Comparison of ENCODE assay signal across 9 cellular contexts in genomic region chr15:89673162-89673506, GRCh38. TPM values are rescaled to one million over a fixed set of nuclear protein-coding genes. Genes with fewer than 3 reads are reported as not detected.
A peak's percentile ranks its signal among the peaks of the same experiment; 100 is the strongest.
DNase-seq lines count a peak whose midpoint lies in the region; ATAC-seq and TF ChIP-seq lines count a peak whose summit lies in the region.
"Had no signal": no experiment of that assay in that cellular context is flagged by ENCODE, and none has a peak within 500 bp of the region (broad histone marks: within the 10 kb centered on the region; RNA-seq: fewer than 3 reads in every experiment).

No MANE protein-coding gene starts in this region.

- no peaks in the 10 kb centered on the region for H3K36me3 Mint-ChIP-seq in nephron progenitor cell (ENCODE audit: low read depth)

- DNase-seq in NCI-H1092 treated with DMSO at 0.1 percent for 48 hours (lab: John Stamatoyannopoulos, UW) (peak; percentile 31), NCI-H1092 (lab: John Stamatoyannopoulos, UW) (no peak), HuH-7 (ENCODE audit: low spot score) (peak; percentile 89), astrocyte of the hippocampus (ENCODE audit: low read depth, low spot score) (peak; percentile 23), nephron progenitor cell (peak; percentile 71), NCI-H2029 treated with DMSO at 0.1 percent for 48 hours (lab: John Stamatoyannopoulos, UW) (no peak), left lobe of liver (ENCODE audit: low spot score) (no peak)
- DNase-seq in central memory CD4-positive, alpha-beta T cell, result no peak
- DNase-seq: immature natural killer cell had no signal

- H3K27ac Mint-ChIP-seq in nephron progenitor cell, result no peak overlapping the region
- H3K27ac Mint-ChIP-seq: immature natural killer cell had no signal

- H3K4me3 Mint-ChIP-seq in nephron progenitor cell, result no peak overlapping the region
- H3K4me3 Mint-ChIP-seq: immature natural killer cell had no signal

- peaks cover 29% of the 10 kb centered on the region for H3K27me3 Mint-ChIP-seq in nephron progenitor cell (ENCODE audit: low read depth, poor library complexity)

- TF ChIP-seq CTCF in nephron progenitor cell (IDR thresholded peaks at IDR 0.05), result peak; percentile 71

- ATAC-seq in left lobe of liver, result no peak

- H3K4me1 Mint-ChIP-seq in nephron progenitor cell, result peaks cover 8% of the 10 kb centered on the region
- H3K4me1 Mint-ChIP-seq: immature natural killer cell had no signal

- no peaks in the 10 kb centered on the region for H3K9me3 Mint-ChIP-seq in nephron progenitor cell
- H3K9me3 Mint-ChIP-seq: immature natural killer cell had no signal

RNA-seq across cellular contexts. Expression of gene PLIN1, which starts 6.0 kb away (rescaled TPM):
- 38.1 TPM for total RNA-seq in left lobe of liver

RNA-seq across cellular contexts. Expression of gene PEX11A, which starts 17.4 kb away (rescaled TPM):
- total RNA-seq in left lobe of liver, result 25.8 TPM

RNA-seq across cellular contexts. Expression of gene WDR93, which starts 17.5 kb away (rescaled TPM):
- not detected for total RNA-seq in left lobe of liver

RNA-seq across cellular contexts. Expression of gene KIF7, which starts 17.9 kb away (rescaled TPM):
- total RNA-seq in left lobe of liver, result 1.1 TPM

Comparison
In these comparisons a context has a peak if more than half of its experiments do, and no peak if none do; other contexts are left out.
1. DNase-seq: peak in NCI-H1092 treated with DMSO at 0.1 percent for 48 hours (single experiment), HuH-7 (single experiment), astrocyte of the hippocampus (single experiment) and nephron progenitor cell (single experiment); none in NCI-H1092 (single experiment), NCI-H2029 treated with DMSO at 0.1 percent for 48 hours (single experiment), left lobe of liver (single experiment) and central memory CD4-positive, alpha-beta T cell (single experiment).